Comparison of ENCODE assay signal across 13 cellular contexts in genomic region chr10:52316005-52316404, GRCh38. TPM values are rescaled to one million over a fixed set of nuclear protein-coding genes. Genes with fewer than 3 reads are reported as not detected.
A peak's percentile ranks its signal among the peaks of the same experiment; 100 is the strongest.
DNase-seq lines count a peak whose midpoint lies in the region; ATAC-seq, FAIRE-seq and TF ChIP-seq lines count a peak whose summit lies in the region.
"Had no signal": no experiment of that assay in that cellular context is flagged by ENCODE, and none has a peak within 500 bp of the region (broad histone marks: within the 10 kb centered on the region; RNA-seq: fewer than 3 reads in every experiment).

No MANE protein-coding gene starts in this region.

- CTCF ChIA-PET in Calu3 (lab: Charles Lee) (no interaction called here), endothelial cell of umbilical vein (lab: Charles Lee) (interaction anchor here (1.5 to 16.5 kb wide), 4 partner anchors 8 to 251 kb away, joined by 7 to 630 read pairs (median 10); no protein-coding TSS in a partner anchor), T-cell (lab: Charles Lee) (no interaction called here)

- peak overlapping the region; percentile 89 for H3K9ac ChIP-seq in endothelial cell of umbilical vein (replicated peaks; ENCODE audit: extremely low read depth, insufficient read depth, low read length)
- no peak overlapping the region for H3K9ac ChIP-seq in neural progenitor cell

- peaks cover 30% of the 10 kb centered on the region for H3K79me2 ChIP-seq in endothelial cell of umbilical vein (ENCODE audit: control insufficient read depth, insufficient read depth, low read length)
- peaks cover 5% of the 10 kb centered on the region for H3K79me2 ChIP-seq in neural progenitor cell (ENCODE audit: low read depth)

- BruUV-seq in Calu3 (replicated peaks; lab: Mats Ljungman, UMichigan), result no TSS peak
- BruUV-seq in endothelial cell of umbilical vein (replicated peaks; lab: Mats Ljungman, UMichigan), result no TSS peak

- H4K20me1 ChIP-seq in endothelial cell of umbilical vein (replicated peaks; ENCODE audit: control insufficient read depth, extremely low read depth, insufficient read depth, low read length), result no peaks in the 10 kb centered on the region
- H4K20me1 ChIP-seq in neural progenitor cell (ENCODE audit: low read depth), result no peaks in the 10 kb centered on the region

- TF ChIP-seq CTCF in Calu3 (IDR thresholded peaks at IDR 0.05; ENCODE audit: unreplicated experiment), result no peak
- no peak for TF ChIP-seq CTCF in endothelial cell of umbilical vein (IDR thresholded peaks at IDR 0.05; ENCODE audit: extremely low read depth in 1 of 2, insufficient read depth in 1 of 2, low read depth in 1 of 2, low read length in 2 of 2)
- no peak for TF ChIP-seq CTCF in neural progenitor cell (IDR thresholded peaks at IDR 0.05)
- TF ChIP-seq CTCF in sigmoid colon (IDR thresholded peaks at IDR 0.05), result no peak

- dilution Hi-C loops in endothelial cell of umbilical vein (cut with MboI; ENCODE audit: extremely low pct_ligation_motif_present, low sequenced_read_pairs), result no loop called here

- 57 to 68% methylated on average over 1 of the region's 1 CpG for WGBS in sigmoid colon, 2 donors

- H3K4me3 ChIP-seq in MG63 (peak overlapping the region; percentile 77), endothelial cell of umbilical vein (replicated peaks in 1 of 3; ENCODE audit: insufficient read depth in 1 of 3, low read depth in 1 of 3, low read length in 3 of 3) (peak overlapping the region; percentile 90 to 98 (median 90)), neural progenitor cell (peak overlapping the region; percentile 57), sigmoid colon (no peak overlapping the region)
- H3K4me3 ChIP-seq: testis had no signal

- H3K36me3 Mint-ChIP-seq in Calu3 (ENCODE audit: insufficient read depth, unreplicated experiment) (peaks cover 65% of the 10 kb centered on the region), neural progenitor cell (peaks cover 9% of the 10 kb centered on the region), T-cell (no peaks in the 10 kb centered on the region)

- H2AFZ ChIP-seq in endothelial cell of umbilical vein (ENCODE audit: low read depth, low read length) (no peak overlapping the region), neural progenitor cell (replicated peaks) (no peak overlapping the region)

- TF ChIP-seq EP300 in sigmoid colon (IDR thresholded peaks at IDR 0.05), result no peak

- H3K9me3 ChIP-seq in MG63, result peaks cover 7% of the 10 kb centered on the region; the same call in 1 of the 2 replicates
- H3K9me3 ChIP-seq in endothelial cell of umbilical vein (replicated peaks; ENCODE audit: control insufficient read depth, insufficient read depth, low read length), result no peaks in the 10 kb centered on the region
- no peaks in the 10 kb centered on the region for H3K9me3 ChIP-seq in neural progenitor cell (ENCODE audit: low read depth)
- no peaks in the 10 kb centered on the region for H3K9me3 ChIP-seq in sigmoid colon
- H3K9me3 ChIP-seq: neutrophil, testis had no signal

- H3K9me3 Mint-ChIP-seq in Calu3 (ENCODE audit: low read depth, unreplicated experiment) (no peaks in the 10 kb centered on the region), neural progenitor cell (no peaks in the 10 kb centered on the region), T-cell (peaks cover 0 to 2% (median 0%) of the 10 kb centered on the region in 3 donors)
- H3K9me3 Mint-ChIP-seq: activated T-cell treated with anti-CD3 and anti-CD28 coated beads, Interleukin-2, amount 50 U/mL, for 4 hours had no signal

- ATAC-seq in T-cell (replicated peaks in 1 of 4) (no peak), GM21717 (IDR thresholded peaks at IDR 0.05; ENCODE audit: unreplicated experiment) (no peak)
- ATAC-seq: activated T-cell treated with anti-CD3 and anti-CD28 coated beads, Interleukin-2, amount 50 U/mL, for 4 hours had no signal

- H3K27me3 ChIP-seq in MG63 (no peaks in the 10 kb centered on the region), endothelial cell of umbilical vein (ENCODE audit: control insufficient read depth in 2 of 2, insufficient read depth in 2 of 2, low read length in 2 of 2) (no peaks in the 10 kb centered on the region), neural progenitor cell (peaks cover 67% of the 10 kb centered on the region), sigmoid colon (peaks cover 12 to 24% (median 21%) of the 10 kb centered on the region in 3 donors)
- H3K27me3 ChIP-seq: testis had no signal

- peaks cover 7% of the 10 kb centered on the region for H3F3A ChIP-seq in neural progenitor cell (ENCODE audit: low read depth)

- no peaks in the 10 kb centered on the region for H3K27me3 Mint-ChIP-seq in Calu3 (ENCODE audit: unreplicated experiment)
- H3K27me3 Mint-ChIP-seq in neural progenitor cell (ENCODE audit: insufficient read depth, low read depth), result no peaks in the 10 kb centered on the region
- peaks cover 44 to 47% of the 10 kb centered on the region in 2 donors for H3K27me3 Mint-ChIP-seq in T-cell

- intact Hi-C loops in Calu3 (cut with micrococcal nuclease; ENCODE audit: unreplicated experiment), result no loop called here
- intact Hi-C loops in endothelial cell of umbilical vein (cut with micrococcal nuclease), result no loop called here
- intact Hi-C loops in sigmoid colon (cut with DNase I), result no loop called here

- H3K36me3 ChIP-seq in MG63 (peaks cover 49% of the 10 kb centered on the region), endothelial cell of umbilical vein (ENCODE audit: control insufficient read depth in 2 of 2, extremely low read depth in 1 of 2, insufficient read depth in 2 of 2, low read length in 2 of 2) (no peaks in the 10 kb centered on the region), neural progenitor cell (no peaks in the 10 kb centered on the region), sigmoid colon (no peaks in the 10 kb centered on the region)
- H3K36me3 ChIP-seq: neutrophil had no signal

- H3K4me3 Mint-ChIP-seq in Calu3 (ENCODE audit: low read depth, unreplicated experiment) (peak overlapping the region; percentile 87), neural progenitor cell (peak overlapping the region; percentile 51), T-cell (no peak overlapping the region)
- H3K4me3 Mint-ChIP-seq: activated T-cell treated with anti-CD3 and anti-CD28 coated beads, Interleukin-2, amount 50 U/mL, for 4 hours had no signal

- peak overlapping the region; percentile 87 for H3K27ac Mint-ChIP-seq in Calu3 (ENCODE audit: unreplicated experiment)
- no peak overlapping the region for H3K27ac Mint-ChIP-seq in neural progenitor cell
- H3K27ac Mint-ChIP-seq in T-cell, result no peak overlapping the region

- POLR2A ChIA-PET in endothelial cell of umbilical vein (lab: Charles Lee), result interaction anchor here (3.4 kb wide), 1 partner anchor 172 kb away, joined by 21 read pairs; no protein-coding TSS in a partner anchor
- POLR2A ChIA-PET in T-cell (lab: Charles Lee), result no interaction called here

- no peak for DNase-seq in Calu3
- no peak for DNase-seq in MG63
- DNase-seq in endothelial cell of umbilical vein (ENCODE audit: low read depth, low spot score), result peak; percentile 59
- no peak for DNase-seq in neural progenitor cell (ENCODE audit: low spot score)
- no peak for DNase-seq in sigmoid colon
- no peak for DNase-seq in hepatic stellate cell (ENCODE audit: low spot score)
- no peak for DNase-seq in T-cell
- DNase-seq: activated T-cell treated with anti-CD3 and anti-CD28 coated beads, Interleukin-2, amount 50 U/mL, for 4 hours; effector CD4-positive, alpha-beta T cell; Kasumi-1; testis had no signal

- FAIRE-seq in endothelial cell of umbilical vein (lab: Jason Lieb, UNC), result peak; percentile 53

- H3K4me1 ChIP-seq in endothelial cell of umbilical vein (ENCODE audit: control insufficient read depth, extremely low read depth, insufficient read depth, low read length), result peaks cover 52% of the 10 kb centered on the region
- H3K4me1 ChIP-seq in neural progenitor cell, result peaks cover 12% of the 10 kb centered on the region
- peaks cover 0 to 24% (median 22%) of the 10 kb centered on the region in 4 donors for H3K4me1 ChIP-seq in sigmoid colon

- H3K4me1 Mint-ChIP-seq in Calu3 (ENCODE audit: low read depth, unreplicated experiment), result peaks cover 31% of the 10 kb centered on the region
- peaks cover 49% of the 10 kb centered on the region for H3K4me1 Mint-ChIP-seq in neural progenitor cell
- peaks cover 14 to 22% (median 17%) of the 10 kb centered on the region in 3 donors for H3K4me1 Mint-ChIP-seq in T-cell

- H3K9me1 ChIP-seq in endothelial cell of umbilical vein (replicated peaks; ENCODE audit: control insufficient read depth, extremely low read depth, insufficient read depth, low read length), result no peaks in the 10 kb centered on the region

- H3K27ac ChIP-seq in endothelial cell of umbilical vein (ENCODE audit: insufficient read depth, low read depth, low read length) (peak overlapping the region; percentile 94), neural progenitor cell (no peak overlapping the region), sigmoid colon (no peak overlapping the region)
- H3K27ac ChIP-seq: neutrophil, testis had no signal

- H3K4me2 ChIP-seq in endothelial cell of umbilical vein (ENCODE audit: insufficient read depth, low read length), result peak overlapping the region; percentile 93
- peak overlapping the region; percentile 78 for H3K4me2 ChIP-seq in neural progenitor cell

- no peak for TF ChIP-seq POLR2A in endothelial cell of umbilical vein (IDR thresholded peaks at IDR 0.05; ENCODE audit: low read depth, low read length)
- TF ChIP-seq POLR2A in sigmoid colon (IDR thresholded peaks at IDR 0.05), result no peak

TF ChIP-seq in endothelial cell of umbilical vein, 7 proteins besides CTCF, POLR2A, EP300 and RAD21 (continues in another document):
- peak; percentile 34 for TF ChIP-seq FOS (IDR thresholded peaks at IDR 0.05; ENCODE audit: borderline replicate concordance, insufficient read depth, low read length)
- TF ChIP-seq JUN (IDR thresholded peaks at IDR 0.05; ENCODE audit: borderline replicate concordance, insufficient read depth, insufficient read length, low read depth), result peak; percentile 47
- TF ChIP-seq EZH2 (IDR thresholded peaks at IDR 0.05; ENCODE audit: borderline replicate concordance, low read depth, low read length, severe bottlenecking), result no peak
- peak; percentile 26 for TF ChIP-seq POLR2AphosphoS5 (IDR thresholded peaks at IDR 0.05; ENCODE audit: insufficient read depth, low read depth, low read length)

RNA-seq across cellular contexts. Expression of gene DKK1, which starts 1.9 kb away (rescaled TPM):
- total RNA-seq in Calu3 (2022) (122 and 145 TPM in 2 replicates), endothelial cell of umbilical vein (184 and 200 TPM in 2 replicates), neural progenitor cell (ENCODE audit: low replicate concordance) (12.4 and 16.1 TPM in 2 replicates), sigmoid colon (1 to 10 TPM in 3 of 4 donors, under 1 TPM in 1; 0.66 to 2.8 (median 2.3) TPM), T-cell (1 to 10 TPM in 1 of 5 donors, under 1 TPM in 2, not detected in 2; 0.59 to 2.4 (median 0.76) TPM)
- total RNA-seq in MG63 (2014; rRNA removed; shearing (Covaris generic); ENCODE audit: low replicate concordance), result 403 and 429 TPM in 2 replicates
- polyA plus RNA-seq in endothelial cell of umbilical vein (160 and 202 TPM in 2 replicates), sigmoid colon (under 1 TPM in 1 of 3 donors, not detected in 2; 0.73 TPM)
- polyA plus RNA-seq in endothelial cell of umbilical vein (2011; cell fraction: cytosol; rRNA removed), result 315 and 349 TPM in 2 replicates
- polyA plus RNA-seq in endothelial cell of umbilical vein (2011; cell fraction: nucleus; rRNA removed), result 456 and 547 TPM in 2 replicates
- 423 and 427 TPM in 2 replicates for polyA plus RNA-seq in endothelial cell of umbilical vein (2012)
- polyA minus RNA-seq in endothelial cell of umbilical vein, result 180 and 188 TPM in 2 replicates
- polyA minus RNA-seq in endothelial cell of umbilical vein (2011; cell fraction: cytosol; rRNA and poly(A)+ RNA removed), result 16.3 TPM
- polyA minus RNA-seq in endothelial cell of umbilical vein (2011; cell fraction: nucleus; rRNA and poly(A)+ RNA removed), result 141 and 168 TPM in 2 replicates

Comparison
In these comparisons a context has a peak if more than half of its experiments do, and no peak if none do; other contexts are left out.
1. H3K4me3 Mint-ChIP-seq: peak in Calu3 (single experiment) and neural progenitor cell (single experiment); none in T-cell (0 of 3).
2. H3K4me3 ChIP-seq: peak in MG63 (single experiment), endothelial cell of umbilical vein (3 of 3) and neural progenitor cell (single experiment); none in sigmoid colon (0 of 4).